ENCODE assay signal across 18 cellular contexts in the genomic region with DNA sequence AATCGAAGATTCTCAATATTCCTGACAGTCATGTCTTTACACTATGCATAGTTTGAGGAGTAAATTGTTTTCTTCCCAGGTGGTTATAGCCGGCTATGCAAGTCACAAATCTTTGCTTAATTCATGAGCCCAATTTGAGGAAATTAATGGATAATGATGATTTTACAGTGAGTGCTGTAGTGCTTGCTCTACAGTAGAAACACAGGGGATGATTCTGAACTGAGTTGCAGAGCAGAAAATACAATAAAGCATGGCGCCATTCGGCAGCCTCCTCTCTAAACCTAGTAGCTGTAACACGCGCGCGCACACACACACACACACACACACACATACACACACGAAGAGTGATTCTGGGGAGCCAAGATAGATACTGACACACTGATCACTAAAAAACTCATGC.
DNase-seq lines count a peak whose midpoint lies in the region; TF ChIP-seq lines count a peak whose summit lies in the region.
"Had no signal": no experiment of that assay in that cellular context is flagged by ENCODE, and none has a peak within 500 bp of the region (broad histone marks: within the 10 kb centered on the region; RNA-seq: fewer than 3 reads in every experiment).

No MANE protein-coding gene starts in this region.

- H2BK120ac ChIP-seq in mesenchymal stem cell (ENCODE audit: low read depth, low read length), result no peak overlapping the region

- no peak overlapping the region for H2BK15ac ChIP-seq in mesenchymal stem cell (ENCODE audit: low read depth, poor library complexity, severe bottlenecking)

- H2AFZ ChIP-seq in PC-9 (peak overlapping the region; percentile 22), mesenchymal stem cell (ENCODE audit: low read depth, low read length) (no peak overlapping the region), parathyroid adenoma (peak overlapping the region; percentile 9)

- H3K79me2 ChIP-seq in PC-9 (ENCODE audit: low read depth) (no peaks in the 10 kb centered on the region), parathyroid adenoma (no peaks in the 10 kb centered on the region)

- H2AK5ac ChIP-seq in mesenchymal stem cell (ENCODE audit: low read length, severe bottlenecking), result no peak overlapping the region

- H3K4me1 ChIP-seq in PC-9 (replicated peaks; ENCODE audit: insufficient read depth) (peaks cover 18% of the 10 kb centered on the region), mesenchymal stem cell (ENCODE audit: control insufficient read depth, insufficient read depth, low read depth, low read length) (peaks cover 3% of the 10 kb centered on the region), parathyroid adenoma (peaks cover 15% of the 10 kb centered on the region)

- no peaks in the 10 kb centered on the region for H3K27me3 ChIP-seq in PC-9 (ENCODE audit: insufficient read depth, low read depth)
- no peaks in the 10 kb centered on the region for H3K27me3 ChIP-seq in mesenchymal stem cell (ENCODE audit: control insufficient read depth in 1 of 2, insufficient read depth in 1 of 2, low read length in 2 of 2)
- no peaks in the 10 kb centered on the region for H3K27me3 ChIP-seq in parathyroid adenoma (ENCODE audit: control insufficient read depth, insufficient read depth, low read length)

- H3K9me3 ChIP-seq in PC-9 (ENCODE audit: insufficient read depth, low read depth) (no peaks in the 10 kb centered on the region), mesenchymal stem cell (ENCODE audit: control insufficient read depth, low read length) (no peaks in the 10 kb centered on the region), parathyroid adenoma (ENCODE audit: control insufficient read depth, low read length) (no peaks in the 10 kb centered on the region)

- no TSS peak for BruUV-seq in PC-9 (replicated peaks; lab: Mats Ljungman, UMichigan)

- CTCF ChIA-PET in PC-9 (lab: Charles Lee), result no interaction called here

- H3K36me3 ChIP-seq in PC-9 (ENCODE audit: low read depth) (no peaks in the 10 kb centered on the region), mesenchymal stem cell (ENCODE audit: control insufficient read depth in 1 of 2, insufficient read depth in 2 of 2, low read depth in 1 of 2, low read length in 2 of 2) (no peaks in the 10 kb centered on the region), parathyroid adenoma (ENCODE audit: control insufficient read depth, insufficient read depth, low read length) (no peaks in the 10 kb centered on the region)

- no peak overlapping the region for H4K91ac ChIP-seq in mesenchymal stem cell (ENCODE audit: low read length)

- H2BK5ac ChIP-seq in mesenchymal stem cell (ENCODE audit: low read depth, low read length, poor library complexity, severe bottlenecking), result no peak overlapping the region

- H3K14ac ChIP-seq in mesenchymal stem cell (ENCODE audit: low read length in 2 of 2), result no peak overlapping the region

- H3K9ac ChIP-seq in mesenchymal stem cell (ENCODE audit: low read length), result no peak overlapping the region
- H3K9ac ChIP-seq in parathyroid adenoma, result no peak overlapping the region

- DNase-seq in PC-9 (no peak), mesenchymal stem cell (no peak), islet precursor cell (no peak), NCI-H526 (lab: John Stamatoyannopoulos, UW) (no peak), GOT3 (lab: John Stamatoyannopoulos, UW) (no peak)
- DNase-seq: Kasumi-1; NCI-H1092 treated with DMSO at 0.1 percent for 48 hours; NCI-H1436; NCI-H2081 treated with DMSO at 0.1 percent for 48 hours; NCI-H2171 treated with DMSO at 0.1 percent for 48 hours; NCI-H524; NCI-H82; NK-92 treated with Interleukin-12 subunit alpha and Interleukin-12 subunit beta, amount 100 ng/mL, for 24 hours; SHP77 had no signal

- H3F3A ChIP-seq in PC-9 (ENCODE audit: insufficient read depth, low read depth), result peaks cover 13% of the 10 kb centered on the region; the same call in 1 of the 2 replicates

- H4K8ac ChIP-seq in mesenchymal stem cell (ENCODE audit: low read length), result peak overlapping the region; percentile 47

- H3K79me1 ChIP-seq in mesenchymal stem cell (replicated peaks; ENCODE audit: low read length, poor library complexity, severe bottlenecking), result no peaks in the 10 kb centered on the region

- TF ChIP-seq CTCF in C4-2B (conservative IDR thresholded peaks at IDR 0.05), result no peak
- TF ChIP-seq CTCF in PC-9 (conservative IDR thresholded peaks at IDR 0.05), result no peak
- no peak for TF ChIP-seq CTCF in parathyroid adenoma (IDR thresholded peaks at IDR 0.05)

- H3K4me3 ChIP-seq in PC-9 (no peak overlapping the region), mesenchymal stem cell (ENCODE audit: insufficient read depth in 1 of 2, low read depth in 1 of 2, low read length in 2 of 2) (no peak overlapping the region), parathyroid adenoma (ENCODE audit: low read depth, low read length) (peak overlapping the region; percentile 41)

- H3K18ac ChIP-seq in mesenchymal stem cell (ENCODE audit: low read depth in 1 of 2, low read length in 2 of 2), result peak overlapping the region in 1 of 2 experiments; percentile 24

- WGBS in mesenchymal stem cell, result 96% methylated on average over 9 of the region's 9 CpGs

- no peak overlapping the region for H3K23ac ChIP-seq in mesenchymal stem cell (ENCODE audit: low read length in 2 of 2)

- H3K27ac ChIP-seq in C4-2B, result peak overlapping the region; percentile 34; the same call in 1 of the 2 replicates
- peak overlapping the region; percentile 26; the same call in 1 of the 2 replicates for H3K27ac ChIP-seq in PC-9
- no peak overlapping the region for H3K27ac ChIP-seq in mesenchymal stem cell (ENCODE audit: low read length, poor library complexity, severe bottlenecking)
- peak overlapping the region; percentile 80 for H3K27ac ChIP-seq in parathyroid adenoma
- H3K27ac ChIP-seq: 22Rv1, RWPE1 had no signal

- intact Hi-C loops in PC-9 (cut with micrococcal nuclease; ENCODE audit: unreplicated experiment), result no loop called here

- H3K4ac ChIP-seq in mesenchymal stem cell (ENCODE audit: low read depth in 1 of 2, low read length in 2 of 2), result no peak overlapping the region

- H3K9me2 ChIP-seq in PC-9 (ENCODE audit: insufficient read depth), result no peaks in the 10 kb centered on the region

- POLR2A ChIA-PET in PC-9 (lab: Charles Lee; ENCODE audit: unreplicated experiment), result no interaction called here

- H3K4me2 ChIP-seq in PC-9 (peak overlapping the region; percentile 50), mesenchymal stem cell (ENCODE audit: low read length, poor library complexity, severe bottlenecking) (no peak overlapping the region), parathyroid adenoma (ENCODE audit: low read length) (peak overlapping the region; percentile 70)

- no peaks in the 10 kb centered on the region for H4K20me1 ChIP-seq in PC-9 (ENCODE audit: insufficient read depth)

- H2BK12ac ChIP-seq in mesenchymal stem cell (ENCODE audit: low read length in 2 of 2), result no peak overlapping the region
